Comparison of ENCODE assay signal across 8 cellular contexts in genomic region chr9:135908334-135909204, GRCh38. TPM values are rescaled to one million over a fixed set of nuclear protein-coding genes. Genes with fewer than 3 reads are reported as not detected.
DNase-seq lines count a peak whose midpoint lies in the region; ATAC-seq and TF ChIP-seq lines count a peak whose summit lies in the region.

No MANE protein-coding gene starts in this region.

- no peak for DNase-seq in activated T-cell treated with anti-CD3 and anti-CD28 coated beads, Interleukin-2, amount 50 U/mL, for 24 hours
- DNase-seq in activated T-cell treated with anti-CD3 and anti-CD28 coated beads, Interleukin-2, amount 50 U/mL, for 48 hours: no peak
- DNase-seq in T-cell: no peak
- DNase-seq in fibroblast of pulmonary artery (ENCODE audit: low read depth): no peak
- DNase-seq in psoas muscle: no peak
- DNase-seq in stimulated activated CD4-positive, alpha-beta T cell treated with anti-CD3 and anti-CD28 coated beads, Interleukin-12 subunit alpha, Interleukin-12 subunit beta, amount 100 ng/mL, for 4 hours: no peak
- no peak for DNase-seq in NCI-H1694 treated with DMSO at 0.1 percent for 48 hours (lab: John Stamatoyannopoulos, UW)
- no peak for DNase-seq in NAMALWA (ENCODE audit: low spot score)

- no peaks in the 10 kb centered on the region for H3K27me3 Mint-ChIP-seq in activated T-cell treated with anti-CD3 and anti-CD28 coated beads, Interleukin-2, amount 50 U/mL, for 24 hours
- no peaks in the 10 kb centered on the region for H3K27me3 Mint-ChIP-seq in T-cell

- intact Hi-C loops in psoas muscle (cut with DNase I): loop anchor here in 1 of 2 donors (5.0 kb wide), 1 partner anchor 54 kb away; the partner anchor contains the start of gene UBAC1

- H3K36me3 Mint-ChIP-seq in activated T-cell treated with anti-CD3 and anti-CD28 coated beads, Interleukin-2, amount 50 U/mL, for 24 hours (ENCODE audit: low read depth): peaks cover 74% of the 10 kb centered on the region
- peaks cover 33% of the 10 kb centered on the region for H3K36me3 Mint-ChIP-seq in T-cell

- H3K9me3 Mint-ChIP-seq in activated T-cell treated with anti-CD3 and anti-CD28 coated beads, Interleukin-2, amount 50 U/mL, for 24 hours: peaks cover 2% of the 10 kb centered on the region
- H3K9me3 Mint-ChIP-seq in T-cell: peaks cover 0 to 8% (median 1%) of the 10 kb centered on the region in 3 donors

- peak overlapping the region; percentile 94 for H3K27ac ChIP-seq in psoas muscle

- TF ChIP-seq CTCF in fibroblast of pulmonary artery (IDR thresholded peaks at IDR 0.05; ENCODE audit: low read length, missing control alignments) (no peak), psoas muscle (IDR thresholded peaks at IDR 0.05) (no peak)

- H3K9me3 ChIP-seq in psoas muscle: no peaks in the 10 kb centered on the region

- CTCF ChIA-PET in T-cell (lab: Charles Lee): no interaction called here

- H3K4me3 ChIP-seq in fibroblast of pulmonary artery (replicated peaks; ENCODE audit: low read depth, low read length) (peak overlapping the region; percentile 63), psoas muscle (peak overlapping the region; percentile 81)

- no peak for ATAC-seq in T-cell (replicated peaks in 1 of 4)
- ATAC-seq in psoas muscle: peak in 1 of 4 donors; percentile 2

- peaks cover 3 to 27% of the 10 kb centered on the region in 2 donors for H3K36me3 ChIP-seq in psoas muscle (ENCODE audit: insufficient read depth in 1 of 2, low read depth in 1 of 2)

- POLR2A ChIA-PET in T-cell (lab: Charles Lee): no interaction called here

- peaks cover 59% of the 10 kb centered on the region for H3K4me1 Mint-ChIP-seq in activated T-cell treated with anti-CD3 and anti-CD28 coated beads, Interleukin-2, amount 50 U/mL, for 24 hours (ENCODE audit: low read depth)
- peaks cover 41 to 61% (median 60%) of the 10 kb centered on the region in 3 donors for H3K4me1 Mint-ChIP-seq in T-cell

- WGBS in psoas muscle, 3 donors: 43 to 48% (median 46%) methylated on average over 33 of the region's 33 CpGs

- peaks cover 39% of the 10 kb centered on the region for H3K4me1 ChIP-seq in psoas muscle

- H3K27ac Mint-ChIP-seq in activated T-cell treated with anti-CD3 and anti-CD28 coated beads, Interleukin-2, amount 50 U/mL, for 24 hours: peak overlapping the region; percentile 72
- peak overlapping the region; percentile 55 to 78 for H3K27ac Mint-ChIP-seq in T-cell

- H3K27me3 ChIP-seq in psoas muscle (ENCODE audit: insufficient read depth in 3 of 3, low read length in 2 of 3): no peaks in the 10 kb centered on the region

- H3K4me3 Mint-ChIP-seq in activated T-cell treated with anti-CD3 and anti-CD28 coated beads, Interleukin-2, amount 50 U/mL, for 24 hours: peak overlapping the region; percentile 72
- H3K4me3 Mint-ChIP-seq in T-cell: peak overlapping the region; percentile 75 to 88 (median 82)

RNA-seq across cellular contexts. Expression of gene CAMSAP1, which starts 1.2 kb away (rescaled TPM):
- total RNA-seq in T-cell (10 to 100 TPM; 25.6 to 38.7 (median 35.6) TPM), psoas muscle (10 to 100 TPM; 38.0 to 48.5 (median 43.4) TPM)
- 10 to 100 TPM; 21.3 to 51.5 (median 24.1) TPM for polyA plus RNA-seq in psoas muscle

RNA-seq across cellular contexts. Expression of gene UBAC1, which starts 52.6 kb away (rescaled TPM):
- total RNA-seq in T-cell (10 to 100 TPM; 25.9 to 37.3 (median 33.6) TPM), psoas muscle (100 to 1,000 TPM; 140 to 233 (median 174) TPM)
- 100 to 1,000 TPM in 2 of 3 donors, 10 to 100 TPM in 1; 71.1 to 261 (median 154) TPM for polyA plus RNA-seq in psoas muscle
